ENCODE assay signal across 29 cellular contexts in genomic region chr16:9868606-9869149, GRCh38.
"Had no signal": no experiment of that assay in that cellular context is flagged by ENCODE, and none has a peak within 500 bp of the region (broad histone marks: within the 10 kb centered on the region; RNA-seq: fewer than 3 reads in every experiment).

No MANE protein-coding gene starts in this region.

- DNase-seq: activated B cell treated with CpG ODN at 0.5 μM for 24 hours; activated CD4-positive, alpha-beta memory T cell treated with anti-CD3 and anti-CD28 coated beads for 36 hours; activated CD4-positive, alpha-beta T cell treated with anti-CD3 and anti-CD28 coated beads for 48 hours; activated CD8-positive, alpha-beta memory T cell treated with anti-CD3 and anti-CD28 coated beads, Interleukin-2, amount 10 ng/mL, durations not matched to agents 7 days and 5 days; activated CD8-positive, alpha-beta memory T cell treated with anti-CD3 and anti-CD28 coated beads, Interleukin-2, amount 50 U/mL, for 4 hours; activated CD8-positive, alpha-beta T cell treated with anti-CD3 and anti-CD28 coated beads, Interleukin-2, amount 10 ng/mL, durations not matched to agents 7 days and 5 days; activated gamma-delta T cell treated with Interleukin-2 at 50 U/mL for 16 hours; activated naive CD4-positive, alpha-beta T cell treated with anti-CD3 and anti-CD28 coated beads, Interleukin-2, amount 50 U/mL, for 16 hours; activated naive CD4-positive, alpha-beta T cell treated with Interleukin-2 at 50 U/mL for 16 hours; activated T-cell treated with anti-CD3 and anti-CD28 coated beads, Interleukin-2, amount 50 U/mL, for 1 hour; activated T-cell treated with anti-CD3 and anti-CD28 coated beads, Interleukin-2, amount 50 U/mL, for 48 hours; amniotic stem cell; brain microvascular endothelial cell; central memory CD4-positive, alpha-beta T cell; cerebellar nuclear complex; colonic mucosa; effector memory CD4-positive, alpha-beta T cell; foreskin fibroblast; gastrocnemius medialis; glutamatergic neuron; heart left ventricle; T-helper 1 cell; T-helper 17 cell; T1000; WERI-Rb-1 had no signal

- FAIRE-seq: astrocyte had no signal

- H3K9me3 ChIP-seq: colonic mucosa, gastrocnemius medialis, heart left ventricle had no signal

- H3K4me1 ChIP-seq: colonic mucosa, gastrocnemius medialis had no signal

- ATAC-seq: activated CD4-positive, CD25-positive, alpha-beta regulatory T cell treated with anti-CD3 and anti-CD28 coated beads, Interleukin-2, amount 50 U/mL, for 24 hours; activated CD8-positive, alpha-beta memory T cell treated with anti-CD3 and anti-CD28 coated beads, Interleukin-2, amount 10 ng/mL, durations not matched to agents 7 days and 5 days; activated CD8-positive, alpha-beta T cell treated with anti-CD3 and anti-CD28 coated beads, Interleukin-2, amount 10 ng/mL, durations not matched to agents 7 days and 5 days; esophagus mucosa; gastrocnemius medialis; heart left ventricle; T-helper 17 cell had no signal

- H3K27me3 ChIP-seq: brain microvascular endothelial cell, cardiac muscle cell, colonic mucosa, gastrocnemius medialis, heart left ventricle had no signal

- H3K4me3 ChIP-seq: cardiac muscle cell, colonic mucosa, gastrocnemius medialis, heart left ventricle had no signal

- H3K27ac ChIP-seq: brain microvascular endothelial cell, cardiac muscle cell, colonic mucosa, gastrocnemius medialis, WERI-Rb-1 had no signal

- H3K36me3 ChIP-seq: brain microvascular endothelial cell, cardiac muscle cell, colonic mucosa, gastrocnemius medialis, heart left ventricle, WERI-Rb-1 had no signal
